Comparison of ENCODE assay signal across 31 cellular contexts in the genomic region with DNA sequence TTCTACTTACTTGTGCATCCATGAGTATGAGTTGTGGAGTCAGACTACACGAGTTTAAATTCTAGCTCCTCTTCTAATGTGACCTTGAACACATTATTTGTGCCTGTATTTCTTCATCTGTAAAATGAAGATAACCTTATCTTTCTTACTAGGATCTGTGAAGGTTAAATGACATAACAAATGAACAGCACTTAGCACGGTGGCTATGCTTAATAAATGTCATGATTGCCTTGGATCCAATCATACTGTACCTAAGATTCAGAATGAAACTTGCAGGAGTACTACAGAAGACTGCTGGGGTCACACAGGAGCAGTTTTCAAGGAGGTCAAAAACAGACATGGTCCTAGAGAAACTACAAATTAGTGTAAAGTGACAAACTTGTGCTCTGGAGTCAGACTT. TPM values are rescaled to one million over a fixed set of nuclear protein-coding genes. Genes with fewer than 3 reads are reported as not detected.
"Had no signal": no experiment of that assay in that cellular context is flagged by ENCODE, and none has a peak within 500 bp of the region (broad histone marks: within the 10 kb centered on the region; RNA-seq: fewer than 3 reads in every experiment).

No MANE protein-coding gene starts in this region.

- H3K36me3 ChIP-seq: brain microvascular endothelial cell, gastroesophageal sphincter, thoracic aorta, uterus had no signal

- H3K9ac ChIP-seq: parathyroid adenoma had no signal

- H3K4me3 ChIP-seq: gastroesophageal sphincter, thoracic aorta, uterus had no signal

- H3K4me1 ChIP-seq: gastroesophageal sphincter, parathyroid adenoma, uterus had no signal

- H3K4me3 Mint-ChIP-seq: activated CD4-positive, alpha-beta memory T cell treated with anti-CD3 and anti-CD28 coated beads for 36 hours; activated CD4-positive, alpha-beta T cell treated with anti-CD3 and anti-CD28 coated beads, Interleukin-2, amount 10 ng/mL, durations not matched to agents 24 days and 14 days; activated T-cell treated with anti-CD3 and anti-CD28 coated beads, Interleukin-2, amount 50 U/mL, for 24 hours; effector memory CD8-positive, alpha-beta T cell; immature natural killer cell; memory B cell; naive thymus-derived CD8-positive, alpha-beta T cell; neural crest cell; stimulated activated naive CD8-positive, alpha-beta T cell treated with anti-CD3 and anti-CD28 coated beads, Interleukin-15, Interleukin-2, amounts not matched to agents 100 ng/mL and 50 ng/mL, for 24 hours; type B pancreatic cell had no signal

- H3K9me3 ChIP-seq: thoracic aorta, uterus had no signal

- H3K9me3 Mint-ChIP-seq: activated CD4-positive, alpha-beta memory T cell treated with anti-CD3 and anti-CD28 coated beads for 36 hours; activated CD4-positive, alpha-beta T cell treated with anti-CD3 and anti-CD28 coated beads, Interleukin-2, amount 10 ng/mL, durations not matched to agents 24 days and 14 days; activated T-cell treated with anti-CD3 and anti-CD28 coated beads, Interleukin-2, amount 50 U/mL, for 24 hours; effector memory CD8-positive, alpha-beta T cell; memory B cell; naive thymus-derived CD8-positive, alpha-beta T cell; stimulated activated naive CD8-positive, alpha-beta T cell treated with anti-CD3 and anti-CD28 coated beads, Interleukin-15, Interleukin-2, amounts not matched to agents 100 ng/mL and 50 ng/mL, for 24 hours; type B pancreatic cell had no signal

- DNase-seq: activated CD4-positive, alpha-beta memory T cell treated with anti-CD3 and anti-CD28 coated beads for 36 hours; activated CD4-positive, alpha-beta T cell treated with anti-CD3 and anti-CD28 coated beads, Interleukin-2, amount 10 ng/mL, durations not matched to agents 24 days and 14 days; activated CD4-positive, CD25-positive, alpha-beta regulatory T cell treated with anti-CD3 and anti-CD28 coated beads, Interleukin-2, amount 50 U/mL, for 72 hours; activated CD8-positive, alpha-beta memory T cell treated with anti-CD3 and anti-CD28 coated beads, Interleukin-2, amount 50 U/mL, for 48 hours; activated gamma-delta T cell; activated naive CD4-positive, alpha-beta T cell treated with anti-CD3 and anti-CD28 coated beads, Interleukin-2, amount 50 U/mL, for 16 hours; activated T-cell treated with anti-CD3 and anti-CD28 coated beads, Interleukin-2, amount 50 U/mL, for 24 hours; amniotic stem cell; brain microvascular endothelial cell; caudate nucleus; cortex of kidney; effector memory CD8-positive, alpha-beta T cell; hippocampal formation; immature natural killer cell; kidney; midbrain; naive thymus-derived CD8-positive, alpha-beta T cell; occipital lobe; right cardiac atrium; stimulated activated CD4-positive, alpha-beta T cell treated with anti-CD3 and anti-CD28 coated beads, Interleukin-2, amount 100 ng/mL, for 48 hours; T-helper 9 cell; uterus had no signal

- H3K27me3 ChIP-seq: brain microvascular endothelial cell, gastroesophageal sphincter, uterus had no signal

- H3K4me1 Mint-ChIP-seq: activated CD4-positive, alpha-beta T cell treated with anti-CD3 and anti-CD28 coated beads, Interleukin-2, amount 10 ng/mL, durations not matched to agents 24 days and 14 days; immature natural killer cell; naive thymus-derived CD8-positive, alpha-beta T cell; neural crest cell had no signal

- H3K27ac Mint-ChIP-seq: activated CD4-positive, alpha-beta memory T cell treated with anti-CD3 and anti-CD28 coated beads for 36 hours; activated CD4-positive, alpha-beta T cell treated with anti-CD3 and anti-CD28 coated beads, Interleukin-2, amount 10 ng/mL, durations not matched to agents 24 days and 14 days; activated T-cell treated with anti-CD3 and anti-CD28 coated beads, Interleukin-2, amount 50 U/mL, for 24 hours; effector memory CD8-positive, alpha-beta T cell; immature natural killer cell; memory B cell; naive thymus-derived CD8-positive, alpha-beta T cell; stimulated activated naive CD8-positive, alpha-beta T cell treated with anti-CD3 and anti-CD28 coated beads, Interleukin-15, Interleukin-2, amounts not matched to agents 100 ng/mL and 50 ng/mL, for 24 hours; type B pancreatic cell had no signal

- H3K27ac ChIP-seq: brain microvascular endothelial cell, gastroesophageal sphincter, parathyroid adenoma, thoracic aorta, uterus had no signal

- H3K36me3 Mint-ChIP-seq: activated CD4-positive, alpha-beta memory T cell treated with anti-CD3 and anti-CD28 coated beads for 36 hours; immature natural killer cell; memory B cell; naive thymus-derived CD8-positive, alpha-beta T cell; type B pancreatic cell had no signal

- ATAC-seq: effector memory CD8-positive, alpha-beta T cell; gastroesophageal sphincter; naive thymus-derived CD8-positive, alpha-beta T cell; right cardiac atrium had no signal

- H2AFZ ChIP-seq: parathyroid adenoma had no signal

- FAIRE-seq: astrocyte, kidney, TTC549 had no signal

- H3K27me3 Mint-ChIP-seq: activated CD4-positive, alpha-beta memory T cell treated with anti-CD3 and anti-CD28 coated beads for 36 hours; activated CD4-positive, alpha-beta T cell treated with anti-CD3 and anti-CD28 coated beads, Interleukin-2, amount 10 ng/mL, durations not matched to agents 24 days and 14 days; memory B cell; type B pancreatic cell had no signal

- H3K79me2 ChIP-seq: parathyroid adenoma had no signal

RNA-seq across cellular contexts. Expression of a gene that starts 22.2 kb away (rescaled TPM):
- total RNA-seq: activated CD4-positive, alpha-beta T cell treated with anti-CD3 and anti-CD28 coated beads, Interleukin-2, amount 10 ng/mL, durations not matched to agents 24 days and 14 days had no signal
- polyA plus RNA-seq: immature natural killer cell; naive thymus-derived CD8-positive, alpha-beta T cell had no signal
